24 cellular contexts compared by ENCODE assay signal in genomic region chr1:76891931-76892330, GRCh38. TPM values are rescaled to one million over a fixed set of nuclear protein-coding genes. Genes with fewer than 3 reads are reported as not detected.
DNase-seq lines count a peak whose midpoint lies in the region; ATAC-seq lines count a peak whose summit lies in the region.
"Had no signal": no experiment of that assay in that cellular context is flagged by ENCODE, and none has a peak within 500 bp of the region (broad histone marks: within the 10 kb centered on the region; RNA-seq: fewer than 3 reads in every experiment).

No MANE protein-coding gene starts in this region.

- H3K9me3 Mint-ChIP-seq in activated T-helper 17 cell treated with anti-CD3 and anti-CD28 coated beads, Interleukin-2, amount 50 U/mL, for 72 hours, result peaks cover 3% of the 10 kb centered on the region
- H3K9me3 Mint-ChIP-seq: activated CD4-positive, alpha-beta memory T cell treated with anti-CD3 and anti-CD28 coated beads for 36 hours had no signal

- intact Hi-C loops in sciatic nerve (cut with DNase I), result no loop called here

- ATAC-seq in activated T-helper 17 cell treated with anti-CD3 and anti-CD28 coated beads, Interleukin-2, amount 50 U/mL, for 72 hours (replicated peaks), result no peak
- no peak for ATAC-seq in GM18517 (IDR thresholded peaks at IDR 0.05; ENCODE audit: unreplicated experiment)
- ATAC-seq in GM18520 (IDR thresholded peaks at IDR 0.05; ENCODE audit: unreplicated experiment), result no peak
- no peak for ATAC-seq in sciatic nerve
- ATAC-seq: heart left ventricle; K562; stimulated activated effector memory CD8-positive, alpha-beta T cell treated with anti-CD3 and anti-CD28 coated beads, Interleukin-12 subunit alpha, Interleukin-12 subunit beta, amount 100 ng/mL, for 72 hours; T-helper 17 cell; WTC11 had no signal

- DNase-seq in AML-193 (lab: John Stamatoyannopoulos, UW) (peak; percentile 54 to 63), HS-5 (ENCODE audit: low read depth) (peak; percentile 60), SKM-1 treated with dmso at 0.1 percent for 144 hours (lab: John Stamatoyannopoulos, UW; ENCODE audit: unreplicated experiment) (peak; percentile 42), iris pigment epithelial cell (ENCODE audit: low read depth) (peak; percentile 68), sciatic nerve (ENCODE audit: low spot score) (no peak)
- DNase-seq: activated CD4-positive, alpha-beta memory T cell treated with anti-CD3 and anti-CD28 coated beads for 36 hours; activated naive CD4-positive, alpha-beta T cell; activated T-cell treated with anti-CD3 and anti-CD28 coated beads for 4 hours; aorta; DMS79 treated with DMSO at 0.1 percent for 48 hours; effector memory CD4-positive, alpha-beta T cell; heart left ventricle; NCI-H1417; NCI-H526 treated with DMSO at 0.1 percent for 48 hours; occipital lobe; SHP77 treated with DMSO at 0.1 percent for 48 hours; T-helper 17 cell; tibial artery had no signal

- no peak overlapping the region for H3K27ac Mint-ChIP-seq in activated T-helper 17 cell treated with anti-CD3 and anti-CD28 coated beads, Interleukin-2, amount 50 U/mL, for 72 hours
- H3K27ac Mint-ChIP-seq: activated CD4-positive, alpha-beta memory T cell treated with anti-CD3 and anti-CD28 coated beads for 36 hours; stimulated activated effector memory CD8-positive, alpha-beta T cell treated with anti-CD3 and anti-CD28 coated beads, Interleukin-12 subunit alpha, Interleukin-12 subunit beta, amount 100 ng/mL, for 72 hours; T-helper 17 cell; WTC11 had no signal

- H3K36me3 Mint-ChIP-seq in activated T-helper 17 cell treated with anti-CD3 and anti-CD28 coated beads, Interleukin-2, amount 50 U/mL, for 72 hours (ENCODE audit: low read depth), result no peaks in the 10 kb centered on the region
- H3K36me3 Mint-ChIP-seq: activated CD4-positive, alpha-beta memory T cell treated with anti-CD3 and anti-CD28 coated beads for 36 hours; stimulated activated effector memory CD8-positive, alpha-beta T cell treated with anti-CD3 and anti-CD28 coated beads, Interleukin-12 subunit alpha, Interleukin-12 subunit beta, amount 100 ng/mL, for 72 hours had no signal

- H3K4me1 Mint-ChIP-seq in activated T-helper 17 cell treated with anti-CD3 and anti-CD28 coated beads, Interleukin-2, amount 50 U/mL, for 72 hours, result no peaks in the 10 kb centered on the region
- H3K4me1 Mint-ChIP-seq: stimulated activated effector memory CD8-positive, alpha-beta T cell treated with anti-CD3 and anti-CD28 coated beads, Interleukin-12 subunit alpha, Interleukin-12 subunit beta, amount 100 ng/mL, for 72 hours; T-helper 17 cell had no signal

- H3K27me3 Mint-ChIP-seq in activated T-helper 17 cell treated with anti-CD3 and anti-CD28 coated beads, Interleukin-2, amount 50 U/mL, for 72 hours, result peaks cover 20% of the 10 kb centered on the region

- H3K4me3 Mint-ChIP-seq in activated T-helper 17 cell treated with anti-CD3 and anti-CD28 coated beads, Interleukin-2, amount 50 U/mL, for 72 hours, result no peak overlapping the region
- H3K4me3 Mint-ChIP-seq: activated CD4-positive, alpha-beta memory T cell treated with anti-CD3 and anti-CD28 coated beads for 36 hours; stimulated activated effector memory CD8-positive, alpha-beta T cell treated with anti-CD3 and anti-CD28 coated beads, Interleukin-12 subunit alpha, Interleukin-12 subunit beta, amount 100 ng/mL, for 72 hours; T-helper 17 cell; WTC11 had no signal

RNA-seq across cellular contexts. Expression of gene ST6GALNAC5, which starts 24.7 kb away (rescaled TPM):
- not detected for total RNA-seq in activated T-helper 17 cell treated with anti-CD3 and anti-CD28 coated beads, Interleukin-2, amount 50 U/mL, for 72 hours
- 20.0 TPM for total RNA-seq in sciatic nerve
- total RNA-seq: activated CD4-positive, alpha-beta memory T cell treated with anti-CD3 and anti-CD28 coated beads for 36 hours; T-helper 17 cell had no signal

Comparison
In these comparisons a context has a peak if more than half of its experiments do, and no peak if none do; other contexts are left out.
1. RNA of gene ST6GALNAC5, which starts 24.7 kb away (total RNA-seq): 20.0 TPM in sciatic nerve (single experiment); not detected in activated T-helper 17 cell treated with anti-CD3 and anti-CD28 coated beads, Interleukin-2, amount 50 U/mL, for 72 hours; every median in the first group is over 10 times any median in the second.